1 cellular context compared by ENCODE assay signal in genomic region chr17:82366749-82367148, GRCh38.
TF ChIP-seq lines count a peak whose summit lies in the region.

No MANE protein-coding gene starts in this region.

TF ChIP-seq in K562, 482 proteins besides CTCF, POLR2A, EP300 and RAD21:
- peak; percentile 21 for TF ChIP-seq MEIS2 (IDR thresholded peaks at IDR 0.05; ENCODE audit: partially characterized antibody)
- no peak for TF ChIP-seq GTF3C2 (IDR thresholded peaks at IDR 0.05; ENCODE audit: borderline replicate concordance, extremely low read depth, insufficient read length)
